28 cellular contexts compared by ENCODE assay signal in the genomic region with DNA sequence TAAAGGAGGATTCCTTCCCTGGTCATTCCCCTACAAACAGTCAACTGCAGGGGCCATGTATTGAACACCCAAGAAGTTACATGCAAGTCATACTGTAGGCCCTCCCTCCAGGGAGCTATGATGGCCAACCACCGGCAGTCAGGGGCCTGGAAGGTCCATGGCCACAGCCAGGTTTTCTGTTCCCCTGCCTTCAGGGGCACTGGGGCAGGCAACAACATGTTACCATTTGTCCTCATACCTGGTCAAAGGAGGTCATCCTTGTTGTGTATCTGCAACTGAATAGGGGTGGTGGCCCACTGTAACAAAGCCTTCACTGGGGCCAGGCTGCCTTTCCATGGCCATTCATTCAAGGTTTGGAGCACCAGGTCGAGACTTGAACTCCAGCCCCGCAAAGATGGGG.
"Had no signal": no experiment of that assay in that cellular context is flagged by ENCODE, and none has a peak within 500 bp of the region (broad histone marks: within the 10 kb centered on the region; RNA-seq: fewer than 3 reads in every experiment).

No MANE protein-coding gene starts in this region.

- H3K27me3 ChIP-seq: colonic mucosa, dorsolateral prefrontal cortex, esophagus squamous epithelium, foreskin keratinocyte, gastrocnemius medialis, gastroesophageal sphincter, heart left ventricle, heart right ventricle had no signal

- H3K27me3 Mint-ChIP-seq: dendritic cell treated with granulocyte-macrophage colony-stimulating factor and Interleukin-4, amounts not matched to agents 40 ng/mL and 50 ng/mL, for 4 days; effector memory CD8-positive, alpha-beta T cell had no signal

- H3K4me3 ChIP-seq: colonic mucosa, coronary artery, dorsolateral prefrontal cortex, esophagus squamous epithelium, gastrocnemius medialis, gastroesophageal sphincter, heart left ventricle, heart right ventricle had no signal

- H3K9me3 ChIP-seq: colonic mucosa, esophagus squamous epithelium, gastrocnemius medialis, gastroesophageal sphincter had no signal

- H3K27ac ChIP-seq: colonic mucosa, coronary artery, dorsolateral prefrontal cortex, epithelial cell of prostate, esophagus squamous epithelium, foreskin keratinocyte, gastrocnemius medialis, gastroesophageal sphincter, heart left ventricle, heart right ventricle had no signal

- ATAC-seq: effector memory CD8-positive, alpha-beta T cell; esophagus mucosa; foreskin keratinocyte; gastrocnemius medialis; gastroesophageal sphincter; heart left ventricle; heart right ventricle had no signal

- DNase-seq: colonic mucosa; cortex of kidney; dermis blood vessel endothelial cell; dorsolateral prefrontal cortex; effector CD4-positive, alpha-beta T cell; effector CD8-positive, alpha-beta T cell; effector memory CD4-positive, alpha-beta T cell; effector memory CD8-positive, alpha-beta T cell; endodermal cell; erythroblast; esophagus squamous epithelium; foreskin fibroblast; foreskin keratinocyte; foreskin melanocyte; gastrocnemius medialis; glutamatergic neuron; head of caudate nucleus; heart left ventricle; heart right ventricle had no signal

- H3K4me1 ChIP-seq: colonic mucosa, foreskin keratinocyte, gastrocnemius medialis, gastroesophageal sphincter had no signal

- H3K9me3 Mint-ChIP-seq: dendritic cell treated with granulocyte-macrophage colony-stimulating factor and Interleukin-4, amounts not matched to agents 40 ng/mL and 50 ng/mL, for 4 days had no signal

- FAIRE-seq: colon, endometrium, endothelial cell of umbilical vein, frontal cortex had no signal

- H3K27ac Mint-ChIP-seq: dendritic cell treated with granulocyte-macrophage colony-stimulating factor and Interleukin-4, amounts not matched to agents 40 ng/mL and 50 ng/mL, for 4 days; effector memory CD8-positive, alpha-beta T cell; endodermal cell had no signal

- H3K36me3 ChIP-seq: colonic mucosa, esophagus squamous epithelium, gastrocnemius medialis, gastroesophageal sphincter, heart left ventricle, heart right ventricle had no signal

- H3K4me3 Mint-ChIP-seq: dendritic cell treated with granulocyte-macrophage colony-stimulating factor and Interleukin-4, amounts not matched to agents 40 ng/mL and 50 ng/mL, for 4 days; effector memory CD8-positive, alpha-beta T cell; endodermal cell had no signal
